16 cellular contexts compared by ENCODE assay signal in genomic region chr1:53369034-53369750, GRCh38. TPM values are rescaled to one million over a fixed set of nuclear protein-coding genes. Genes with fewer than 3 reads are reported as not detected.
DNase-seq lines count a peak whose midpoint lies in the region; ATAC-seq and TF ChIP-seq lines count a peak whose summit lies in the region.
"Had no signal": no experiment of that assay in that cellular context is flagged by ENCODE, and none has a peak within 500 bp of the region (broad histone marks: within the 10 kb centered on the region; RNA-seq: fewer than 3 reads in every experiment).

No MANE protein-coding gene starts in this region.

- H3K36me3 ChIP-seq in Peyer's patch: no peaks in the 10 kb centered on the region
- H3K36me3 ChIP-seq in endodermal cell (ENCODE audit: control insufficient read depth, insufficient read depth, low read length): no peaks in the 10 kb centered on the region
- no peaks in the 10 kb centered on the region for H3K36me3 ChIP-seq in testis (ENCODE audit: low read depth, missing control alignments)
- H3K36me3 ChIP-seq: brain microvascular endothelial cell had no signal

- peaks cover 0 to 4% (median 0%) of the 10 kb centered on the region in 4 donors for H3K4me1 ChIP-seq in Peyer's patch
- H3K4me1 ChIP-seq in endodermal cell (ENCODE audit: control insufficient read depth, insufficient read depth, low read length): peaks cover 25% of the 10 kb centered on the region
- peaks cover 21% of the 10 kb centered on the region for H3K4me1 ChIP-seq in testis
- H3K4me1 ChIP-seq: foreskin keratinocyte had no signal

- H3K27me3 ChIP-seq in Peyer's patch (no peaks in the 10 kb centered on the region), endodermal cell (ENCODE audit: control insufficient read depth, insufficient read depth, low read length, poor library complexity, severe bottlenecking) (no peaks in the 10 kb centered on the region), testis (no peaks in the 10 kb centered on the region)
- H3K27me3 ChIP-seq: brain microvascular endothelial cell had no signal

- TF ChIP-seq CTCF in Peyer's patch (IDR thresholded peaks at IDR 0.05): no peak
- no peak for TF ChIP-seq CTCF in endodermal cell (conservative IDR thresholded peaks at IDR 0.05)
- no peak for TF ChIP-seq CTCF in testis (IDR thresholded peaks at IDR 0.05)

- no peak overlapping the region for H3K4me3 ChIP-seq in Peyer's patch
- no peak overlapping the region for H3K4me3 ChIP-seq in endodermal cell (ENCODE audit: low read length)
- no peak overlapping the region for H3K4me3 ChIP-seq in testis
- H3K4me3 ChIP-seq: skin epidermis had no signal

- no peak for ATAC-seq in natural killer cell treated with Interleukin-12 subunit alpha and Interleukin-12 subunit beta and Interleukin-15 and Interleukin-18, amount 100 ng/mL, for 72 hours
- ATAC-seq: foreskin keratinocyte had no signal

- H3K4me1 Mint-ChIP-seq in endodermal cell: peaks cover 26% of the 10 kb centered on the region
- peaks cover 10 to 13% of the 10 kb centered on the region in 2 donors for H3K4me1 Mint-ChIP-seq in natural killer cell treated with Interleukin-12 subunit alpha and Interleukin-12 subunit beta and Interleukin-15 and Interleukin-18, amount 100 ng/mL, for 72 hours (ENCODE audit: low read depth in 2 of 2)

- DNase-seq in activated T-cell treated with anti-CD3 and anti-CD28 coated beads, Interleukin-2, amount 50 U/mL, for 48 hours: peak; percentile 10 to 16
- DNase-seq in activated T-cell treated with anti-CD3 and anti-CD28 coated beads, Interleukin-2, amount 50 U/mL, for 1 hour: no peak
- DNase-seq in Peyer's patch (peak in 2 of 3 donors; percentile 21 to 22), endodermal cell (peak; percentile 28), testis (peak; percentile 21), NCI-H524 treated with DMSO at 0.1 percent for 48 hours (lab: John Stamatoyannopoulos, UW) (no peak)
- DNase-seq in natural killer cell treated with Interleukin-12 subunit alpha and Interleukin-12 subunit beta and Interleukin-15 and Interleukin-18, amount 100 ng/mL, for 72 hours (ENCODE audit: low spot score): no peak
- DNase-seq in activated CD4-positive, alpha-beta T cell treated with anti-CD3 and anti-CD28 coated beads, Interleukin-2, amount 50 U/mL, for 4 hours: no peak
- DNase-seq: ACHN; activated naive CD4-positive, alpha-beta T cell; brain microvascular endothelial cell; foreskin keratinocyte; NCI-H2227 treated with DMSO at 0.1 percent for 48 hours; SW 1271 had no signal

- WGBS in endodermal cell (ENCODE audit: insufficient coverage in 1 of 2, insufficient read length in 1 of 2), 2 experiments: 85 to 91% methylated on average over 7 to 11 of the region's 11 CpGs
- WGBS in testis, 2 donors: 63 to 85% methylated on average over 9 to 11 of the region's 11 CpGs

- intact Hi-C loops in testis (cut with DNase I; ENCODE audit: low total_unique reads): no loop called here

- TF ChIP-seq POLR2A in Peyer's patch (IDR thresholded peaks at IDR 0.05): no peak
- no peak for TF ChIP-seq POLR2A in testis (IDR thresholded peaks at IDR 0.05)

- H3K9me3 ChIP-seq in Peyer's patch: no peaks in the 10 kb centered on the region
- no peaks in the 10 kb centered on the region for H3K9me3 ChIP-seq in endodermal cell (ENCODE audit: control insufficient read depth, low read length)
- H3K9me3 ChIP-seq in testis: no peaks in the 10 kb centered on the region

- H3K36me3 Mint-ChIP-seq in endodermal cell (ENCODE audit: low read depth): no peaks in the 10 kb centered on the region
- no peaks in the 10 kb centered on the region for H3K36me3 Mint-ChIP-seq in natural killer cell treated with Interleukin-12 subunit alpha and Interleukin-12 subunit beta and Interleukin-15 and Interleukin-18, amount 100 ng/mL, for 72 hours

- no peak overlapping the region for H3K9ac ChIP-seq in endodermal cell (ENCODE audit: extremely low read depth, low read length, poor library complexity, severe bottlenecking)

- H3K27ac Mint-ChIP-seq in endodermal cell: no peak overlapping the region
- H3K27ac Mint-ChIP-seq in natural killer cell treated with Interleukin-12 subunit alpha and Interleukin-12 subunit beta and Interleukin-15 and Interleukin-18, amount 100 ng/mL, for 72 hours: no peak overlapping the region

- H3K9me3 Mint-ChIP-seq in endodermal cell: no peaks in the 10 kb centered on the region
- H3K9me3 Mint-ChIP-seq in natural killer cell treated with Interleukin-12 subunit alpha and Interleukin-12 subunit beta and Interleukin-15 and Interleukin-18, amount 100 ng/mL, for 72 hours: no peaks in the 10 kb centered on the region
- H3K9me3 Mint-ChIP-seq: stimulated activated naive CD8-positive, alpha-beta T cell treated with anti-CD3 and anti-CD28 coated beads, Interleukin-15, Interleukin-2, amounts not matched to agents 100 ng/mL and 50 ng/mL, for 24 hours had no signal

- H3K4me3 Mint-ChIP-seq in endodermal cell: no peak overlapping the region
- H3K4me3 Mint-ChIP-seq in natural killer cell treated with Interleukin-12 subunit alpha and Interleukin-12 subunit beta and Interleukin-15 and Interleukin-18, amount 100 ng/mL, for 72 hours: no peak overlapping the region

- peaks cover 24% of the 10 kb centered on the region for H3K27me3 Mint-ChIP-seq in endodermal cell (ENCODE audit: insufficient read depth)
- no peaks in the 10 kb centered on the region for H3K27me3 Mint-ChIP-seq in natural killer cell treated with Interleukin-12 subunit alpha and Interleukin-12 subunit beta and Interleukin-15 and Interleukin-18, amount 100 ng/mL, for 72 hours
- H3K27me3 Mint-ChIP-seq: stimulated activated naive CD8-positive, alpha-beta T cell treated with anti-CD3 and anti-CD28 coated beads, Interleukin-15, Interleukin-2, amounts not matched to agents 100 ng/mL and 50 ng/mL, for 24 hours had no signal

- H3K27ac ChIP-seq in Peyer's patch: peak overlapping the region in 1 of 4 donors; percentile 75
- no peak overlapping the region for H3K27ac ChIP-seq in endodermal cell (ENCODE audit: low read depth, low read length)
- H3K27ac ChIP-seq in testis: peak overlapping the region in 1 of 2 donors; percentile 33
- H3K27ac ChIP-seq: brain microvascular endothelial cell, foreskin keratinocyte had no signal

RNA-seq across cellular contexts. Expression of gene LRP8, which starts 41.3 kb away (rescaled TPM):
- total RNA-seq in Peyer's patch: 10 to 100 TPM in 1 of 4 donors, 1 to 10 TPM in 3; 4.5 to 33.8 (median 5.0) TPM
- total RNA-seq in endodermal cell: 10 to 100 TPM; 29.1 to 39.6 TPM
- 35.6 TPM for polyA plus RNA-seq in endodermal cell (2013, experiment 1 of 2)
- polyA plus RNA-seq in endodermal cell (2013, experiment 2 of 2): 29.0 TPM
- total RNA-seq in testis: 100 to 1,000 TPM; 223 to 253 TPM
- 64.3 TPM for polyA plus RNA-seq in testis (ENCODE audit: insufficient read depth, low read depth, low replicate concordance)
- total RNA-seq in natural killer cell treated with Interleukin-12 subunit alpha and Interleukin-12 subunit beta and Interleukin-15 and Interleukin-18, amount 100 ng/mL, for 72 hours: 100 to 1,000 TPM in 1 of 2 donors, 10 to 100 TPM in 1; 87.8 to 194 TPM

Comparison
In these comparisons a context has a peak if more than half of its experiments do, and no peak if none do; other contexts are left out.
1. DNase-seq: peak in activated T-cell treated with anti-CD3 and anti-CD28 coated beads, Interleukin-2, amount 50 U/mL, for 48 hours (2 of 2), Peyer's patch (2 of 3), endodermal cell (single experiment) and testis (single experiment); none in activated T-cell treated with anti-CD3 and anti-CD28 coated beads, Interleukin-2, amount 50 U/mL, for 1 hour (single experiment), NCI-H524 treated with DMSO at 0.1 percent for 48 hours (single experiment), natural killer cell treated with Interleukin-12 subunit alpha and Interleukin-12 subunit beta and Interleukin-15 and Interleukin-18, amount 100 ng/mL, for 72 hours (single experiment) and activated CD4-positive, alpha-beta T cell treated with anti-CD3 and anti-CD28 coated beads, Interleukin-2, amount 50 U/mL, for 4 hours (0 of 2).